1 cellular context compared by ENCODE assay signal in genomic region chr1:198656500-198656932, GRCh38.
A peak's percentile ranks its signal among the peaks of the same experiment; 100 is the strongest.
TF ChIP-seq lines count a peak whose summit lies in the region.

No MANE protein-coding gene starts in this region.

TF ChIP-seq in K562, 482 proteins besides CTCF, POLR2A, EP300 and RAD21 (continued from another document and continues in another):
- no peak for TF ChIP-seq CHD7 (IDR thresholded peaks at IDR 0.05; ENCODE audit: low read depth, low read length)
- TF ChIP-seq ZNF384 (IDR thresholded peaks at IDR 0.05; ENCODE audit: low read depth, low read length), result peak; percentile 16; the same call in 1 of the 2 replicates
- TF ChIP-seq PHB (CRISPR knock-in tag; IDR thresholded peaks at IDR 0.05), result no peak
- no peak for TF ChIP-seq ATF1 (CRISPR knock-in tag; IDR thresholded peaks at IDR 0.05)
- TF ChIP-seq ATF1 (tag; IDR thresholded peaks at IDR 0.05), result peak; percentile 54; the same call in 1 of the 2 replicates
- TF ChIP-seq ZBTB8A (IDR thresholded peaks at IDR 0.05; ENCODE audit: partially characterized antibody), result no peak
- TF ChIP-seq POLR2AphosphoS2 (IDR thresholded peaks at IDR 0.05; ENCODE audit: low read length), result no peak
- TF ChIP-seq NR1H2 (CRISPR knock-in tag; IDR thresholded peaks at IDR 0.05), result no peak
- TF ChIP-seq GTF2A2 (tag; IDR thresholded peaks at IDR 0.05), result no peak
- TF ChIP-seq UBTF (IDR thresholded peaks at IDR 0.05; ENCODE audit: borderline replicate concordance in 1 of 2, low read depth in 2 of 2, low read length in 2 of 2), result no peak
- no peak for TF ChIP-seq NCOA1 (IDR thresholded peaks at IDR 0.05; ENCODE audit: low read depth)
- no peak for TF ChIP-seq HNRNPH1 (optimal IDR thresholded peaks at IDR 0.05; ENCODE audit: low read depth, low read length)
- no peak; the same call in 1 of the 2 replicates for TF ChIP-seq SOX6 (IDR thresholded peaks at IDR 0.05)
- no peak for TF ChIP-seq ZBTB34 (CRISPR knock-in tag; IDR thresholded peaks at IDR 0.05)
- TF ChIP-seq ZEB2 (IDR thresholded peaks at IDR 0.05), result 0 out of 2 replicates have a peak, but pooled peaks have one; percentile 15
- no peak for TF ChIP-seq FOSL1 (tag; conservative IDR thresholded peaks at IDR 0.05)
- TF ChIP-seq U2AF2 (optimal IDR thresholded peaks at IDR 0.05; ENCODE audit: low read depth, low read length), result no peak
- TF ChIP-seq ZKSCAN8 (CRISPR knock-in tag; IDR thresholded peaks at IDR 0.05), result no peak
- TF ChIP-seq USF2 (CRISPR knock-in tag; IDR thresholded peaks at IDR 0.05), result no peak
- TF ChIP-seq NEUROD1 (IDR thresholded peaks at IDR 0.05; ENCODE audit: borderline replicate concordance, low read depth, low read length, partially characterized antibody), result no peak
- TF ChIP-seq MYC (IDR thresholded peaks at IDR 0.05; ENCODE audit: low read depth, low read length), result no peak
- no peak for TF ChIP-seq MYC (CRISPR knock-in tag; IDR thresholded peaks at IDR 0.05; ENCODE audit: borderline replicate concordance, low read depth)
- TF ChIP-seq CREM (IDR thresholded peaks at IDR 0.05; ENCODE audit: low read depth), result peak; percentile 71
- no peak for TF ChIP-seq BHLHE40 (IDR thresholded peaks at IDR 0.05; ENCODE audit: low read length)
- TF ChIP-seq SMARCE1 (IDR thresholded peaks at IDR 0.05), result no peak
- no peak for TF ChIP-seq ID3 (CRISPR knock-in tag; IDR thresholded peaks at IDR 0.05)
- TF ChIP-seq ID3 (tag; IDR thresholded peaks at IDR 0.05), result no peak
- TF ChIP-seq SMAD1 (IDR thresholded peaks at IDR 0.05; ENCODE audit: low read depth, low read length, partially characterized antibody), result no peak
- TF ChIP-seq BRD4 (IDR thresholded peaks at IDR 0.05), result no peak
- no peak for TF ChIP-seq ZNF408 (CRISPR knock-in tag; IDR thresholded peaks at IDR 0.05; ENCODE audit: low read depth)
- TF ChIP-seq RAD51 (IDR thresholded peaks at IDR 0.05; ENCODE audit: borderline replicate concordance, low read depth), result no peak
- TF ChIP-seq ZBTB40 (IDR thresholded peaks at IDR 0.05), result no peak
- TF ChIP-seq ZBTB40 (CRISPR knock-in tag; IDR thresholded peaks at IDR 0.05), result no peak
- no peak for TF ChIP-seq SREBF2 (CRISPR knock-in tag; IDR thresholded peaks at IDR 0.05)
